30 cellular contexts compared by ENCODE assay signal in the genomic region with DNA sequence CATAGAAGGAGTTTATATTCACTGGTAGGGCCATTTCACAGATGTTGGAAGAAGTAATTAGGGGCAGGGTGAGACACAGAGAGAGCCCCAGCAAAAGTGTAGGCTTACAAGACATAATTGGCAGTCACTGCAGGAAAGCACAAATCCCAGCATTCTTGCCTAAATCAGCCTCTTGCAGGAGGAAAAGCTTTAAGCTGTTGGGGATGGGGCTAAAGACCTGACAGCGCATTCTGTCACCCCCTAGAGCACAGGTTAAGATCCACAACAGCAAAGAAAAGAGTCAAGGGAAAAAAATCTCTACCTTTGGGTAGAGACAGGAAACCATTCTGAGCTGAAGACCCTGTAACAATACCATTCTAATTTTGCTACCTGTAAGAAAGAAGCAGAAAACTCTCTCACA.
"Had no signal": no experiment of that assay in that cellular context is flagged by ENCODE, and none has a peak within 500 bp of the region (broad histone marks: within the 10 kb centered on the region; RNA-seq: fewer than 3 reads in every experiment).

No MANE protein-coding gene starts in this region.

- DNase-seq: activated CD4-positive, alpha-beta T cell treated with anti-CD3 and anti-CD28 coated beads for 36 hours; activated CD4-positive, alpha-beta T cell treated with anti-CD3 and anti-CD28 coated beads, Interleukin-2, amount 50 U/mL, for 4 hours; activated CD4-positive, CD25-positive, alpha-beta regulatory T cell; activated CD8-positive, alpha-beta memory T cell treated with anti-CD3 and anti-CD28 coated beads for 24 hours; activated effector memory CD4-positive, alpha-beta T cell treated with Interleukin-2 at 50 U/mL for 16 hours; activated naive CD4-positive, alpha-beta T cell treated with anti-CD3 and anti-CD28 coated beads, Interleukin-2, amount 10 ng/mL, durations not matched to agents 7 days and 5 days; activated naive CD8-positive, alpha-beta T cell treated with anti-CD3 and anti-CD28 coated beads, Interleukin-2, amount 10 ng/mL, durations not matched to agents 7 days and 5 days; brain microvascular endothelial cell; caudate nucleus; cortex of kidney; foreskin keratinocyte; heart left ventricle; hypothalamus; left ventricle myocardium superior; naive B cell; nephron progenitor cell; ovary; retina; stimulated activated CD4-positive, alpha-beta T cell treated with anti-CD3 and anti-CD28 coated beads, Interleukin-12 subunit alpha, Interleukin-12 subunit beta, amount 100 ng/mL, for 4 hours; stimulated activated CD4-positive, alpha-beta T cell treated with anti-CD3 and anti-CD28 coated beads, Interleukin-4, amount 100 ng/mL, for 1 hour; T-cell; uterus had no signal

- H3K36me3 ChIP-seq: brain microvascular endothelial cell, esophagus muscularis mucosa, heart left ventricle, ovary, prostate gland, thoracic aorta, uterus had no signal

- H3K9me3 Mint-ChIP-seq: activated naive CD4-positive, alpha-beta T cell treated with anti-CD3 and anti-CD28 coated beads, Interleukin-2, amount 10 ng/mL, durations not matched to agents 7 days and 5 days; activated naive CD8-positive, alpha-beta T cell treated with anti-CD3 and anti-CD28 coated beads, Interleukin-2, amount 10 ng/mL, durations not matched to agents 7 days and 5 days; mesothelial cell of epicardium; naive B cell; nephron progenitor cell; stimulated activated naive CD8-positive, alpha-beta T cell treated with anti-CD3 and anti-CD28 coated beads, Interleukin-15, Interleukin-2, amounts not matched to agents 100 ng/mL and 50 ng/mL, for 24 hours; T-cell; type B pancreatic cell had no signal

- ATAC-seq: activated CD4-positive, alpha-beta T cell treated with anti-CD3 and anti-CD28 coated beads for 36 hours; foreskin keratinocyte; heart left ventricle; left ventricle myocardium superior; sciatic nerve; T-cell had no signal

- H3K27me3 Mint-ChIP-seq: activated CD4-positive, alpha-beta T cell treated with anti-CD3 and anti-CD28 coated beads for 36 hours; activated naive CD4-positive, alpha-beta T cell treated with anti-CD3 and anti-CD28 coated beads, Interleukin-2, amount 10 ng/mL, durations not matched to agents 7 days and 5 days; activated naive CD8-positive, alpha-beta T cell treated with anti-CD3 and anti-CD28 coated beads, Interleukin-2, amount 10 ng/mL, durations not matched to agents 7 days and 5 days; stimulated activated naive CD8-positive, alpha-beta T cell treated with anti-CD3 and anti-CD28 coated beads, Interleukin-15, Interleukin-2, amounts not matched to agents 100 ng/mL and 50 ng/mL, for 24 hours; T-cell; type B pancreatic cell had no signal

- H3K4me1 Mint-ChIP-seq: activated naive CD8-positive, alpha-beta T cell treated with anti-CD3 and anti-CD28 coated beads, Interleukin-2, amount 10 ng/mL, durations not matched to agents 7 days and 5 days; mesothelial cell of epicardium had no signal

- H3K27ac ChIP-seq: brain microvascular endothelial cell, esophagus muscularis mucosa, foreskin keratinocyte, heart left ventricle, ovary, prostate gland, skin epidermis, thoracic aorta, uterus had no signal

- H3K4me3 ChIP-seq: esophagus muscularis mucosa, heart left ventricle, ovary, prostate gland, skin epidermis, thoracic aorta, uterus had no signal

- H3K27ac Mint-ChIP-seq: activated CD4-positive, alpha-beta T cell treated with anti-CD3 and anti-CD28 coated beads for 36 hours; activated naive CD4-positive, alpha-beta T cell treated with anti-CD3 and anti-CD28 coated beads, Interleukin-2, amount 10 ng/mL, durations not matched to agents 7 days and 5 days; activated naive CD8-positive, alpha-beta T cell treated with anti-CD3 and anti-CD28 coated beads, Interleukin-2, amount 10 ng/mL, durations not matched to agents 7 days and 5 days; mesothelial cell of epicardium; naive B cell; stimulated activated naive CD8-positive, alpha-beta T cell treated with anti-CD3 and anti-CD28 coated beads, Interleukin-15, Interleukin-2, amounts not matched to agents 100 ng/mL and 50 ng/mL, for 24 hours; T-cell; type B pancreatic cell had no signal

- H3K27me3 ChIP-seq: brain microvascular endothelial cell, esophagus muscularis mucosa, foreskin keratinocyte, heart left ventricle, ovary, uterus had no signal

- H3K4me1 ChIP-seq: esophagus muscularis mucosa, prostate gland, uterus had no signal

- H3K4me3 Mint-ChIP-seq: activated CD4-positive, alpha-beta T cell treated with anti-CD3 and anti-CD28 coated beads for 36 hours; activated naive CD4-positive, alpha-beta T cell treated with anti-CD3 and anti-CD28 coated beads, Interleukin-2, amount 10 ng/mL, durations not matched to agents 7 days and 5 days; activated naive CD8-positive, alpha-beta T cell treated with anti-CD3 and anti-CD28 coated beads, Interleukin-2, amount 10 ng/mL, durations not matched to agents 7 days and 5 days; mesothelial cell of epicardium; naive B cell; nephron progenitor cell; stimulated activated naive CD8-positive, alpha-beta T cell treated with anti-CD3 and anti-CD28 coated beads, Interleukin-15, Interleukin-2, amounts not matched to agents 100 ng/mL and 50 ng/mL, for 24 hours; T-cell; type B pancreatic cell had no signal

- H3K36me3 Mint-ChIP-seq: activated naive CD4-positive, alpha-beta T cell treated with anti-CD3 and anti-CD28 coated beads, Interleukin-2, amount 10 ng/mL, durations not matched to agents 7 days and 5 days; activated naive CD8-positive, alpha-beta T cell treated with anti-CD3 and anti-CD28 coated beads, Interleukin-2, amount 10 ng/mL, durations not matched to agents 7 days and 5 days; mesothelial cell of epicardium; naive B cell; T-cell; type B pancreatic cell had no signal

- H3K9me3 ChIP-seq: esophagus muscularis mucosa, heart left ventricle, ovary, prostate gland, thoracic aorta, uterus had no signal
